In genomic region chr12:20212658-20213387, GRCh38 we compare ENCODE assay signal across 8 cellular contexts.
DNase-seq lines count a peak whose midpoint lies in the region; ATAC-seq and TF ChIP-seq lines count a peak whose summit lies in the region.

No MANE protein-coding gene starts in this region.

- peak overlapping the region; percentile 70 for H3K27ac ChIP-seq in cingulate gyrus (ENCODE audit: low read depth, low read length)
- H3K27ac ChIP-seq in stomach: peak overlapping the region in 4 of 5 donors; percentile 44 to 74 (median 57)
- H3K27ac ChIP-seq in WERI-Rb-1: no peak overlapping the region

- H3K4me1 ChIP-seq in stomach: peaks cover 0 to 21% (median 10%) of the 10 kb centered on the region in 4 donors

- no peak overlapping the region for H3K4me3 Mint-ChIP-seq in stimulated activated naive B cell treated with anti-CD40 and anti-IgM and Interleukin-4, amounts not matched to agents 10 μg/mL and 1 μg/mL and 100 μg/mL, for 72 hours

- WGBS in stomach, 5 donors: 27 to 42% (median 34%) methylated on average over 7 of the region's 7 CpGs

- TF ChIP-seq CTCF in kidney epithelial cell (IDR thresholded peaks at IDR 0.05; ENCODE audit: insufficient read depth, low read length, poor library complexity, severe bottlenecking) (no peak), stomach (IDR thresholded peaks at IDR 0.05) (no peak), WERI-Rb-1 (IDR thresholded peaks at IDR 0.05; ENCODE audit: low read depth, low read length) (no peak)

- H3K4me3 ChIP-seq in kidney epithelial cell (ENCODE audit: low read depth, low read length) (no peak overlapping the region), stomach (no peak overlapping the region), WERI-Rb-1 (ENCODE audit: low read depth, low read length) (no peak overlapping the region)

- H3K4me1 Mint-ChIP-seq in stimulated activated naive B cell treated with anti-CD40 and anti-IgM and Interleukin-4, amounts not matched to agents 10 μg/mL and 1 μg/mL and 100 μg/mL, for 72 hours: peaks cover 0 to 11% of the 10 kb centered on the region in 2 donors

- no peak overlapping the region for H3K27ac Mint-ChIP-seq in stimulated activated naive B cell treated with anti-CD40 and anti-IgM and Interleukin-4, amounts not matched to agents 10 μg/mL and 1 μg/mL and 100 μg/mL, for 72 hours

- H3K27me3 Mint-ChIP-seq in stimulated activated naive B cell treated with anti-CD40 and anti-IgM and Interleukin-4, amounts not matched to agents 10 μg/mL and 1 μg/mL and 100 μg/mL, for 72 hours: no peaks in the 10 kb centered on the region

- H3K36me3 ChIP-seq in kidney epithelial cell (ENCODE audit: control insufficient read depth, insufficient read depth, low read length) (no peaks in the 10 kb centered on the region), stomach (no peaks in the 10 kb centered on the region), WERI-Rb-1 (no peaks in the 10 kb centered on the region)

- TF ChIP-seq EP300 in stomach (IDR thresholded peaks at IDR 0.05): no peak

- H3K36me3 Mint-ChIP-seq in stimulated activated naive B cell treated with anti-CD40 and anti-IgM and Interleukin-4, amounts not matched to agents 10 μg/mL and 1 μg/mL and 100 μg/mL, for 72 hours: no peaks in the 10 kb centered on the region

- no peaks in the 10 kb centered on the region for H3K27me3 ChIP-seq in kidney epithelial cell (ENCODE audit: control insufficient read depth, insufficient read depth, low read length)
- no peaks in the 10 kb centered on the region for H3K27me3 ChIP-seq in stomach
- no peaks in the 10 kb centered on the region for H3K27me3 ChIP-seq in WERI-Rb-1 (ENCODE audit: insufficient read depth, low read depth, severe bottlenecking)

- intact Hi-C loops in stomach (cut with DNase I; ENCODE audit: low total_unique reads): no loop called here

- TF ChIP-seq POLR2A in stomach (IDR thresholded peaks at IDR 0.05): no peak

- peaks cover 2 to 7% of the 10 kb centered on the region in 2 donors for H3K9me3 Mint-ChIP-seq in stimulated activated naive B cell treated with anti-CD40 and anti-IgM and Interleukin-4, amounts not matched to agents 10 μg/mL and 1 μg/mL and 100 μg/mL, for 72 hours

- no peak for ATAC-seq in GM21529 (IDR thresholded peaks at IDR 0.05; ENCODE audit: unreplicated experiment)
- ATAC-seq in stimulated activated naive B cell treated with anti-CD40 and anti-IgM and Interleukin-4, amounts not matched to agents 10 μg/mL and 1 μg/mL and 100 μg/mL, for 72 hours (replicated peaks): no peak

- peak; percentile 96 for DNase-seq in ELF-1 (ENCODE audit: low read depth, low spot score)
- DNase-seq in NCI-H226: peak; percentile 93
- DNase-seq in kidney epithelial cell (ENCODE audit: low read depth): peak; percentile 98
- peak; percentile 31 for DNase-seq in stomach
- no peak for DNase-seq in WERI-Rb-1
- DNase-seq in stimulated activated naive B cell treated with anti-CD40 and anti-IgM and Interleukin-4, amounts not matched to agents 10 μg/mL and 1 μg/mL and 100 μg/mL, for 72 hours: no peak

- H3K9me3 ChIP-seq in stomach (no peaks in the 10 kb centered on the region), WERI-Rb-1 (ENCODE audit: severe bottlenecking) (no peaks in the 10 kb centered on the region)

Comparison
In these comparisons a context has a peak if more than half of its experiments do, and no peak if none do; other contexts are left out.
1. DNase-seq: peak in ELF-1 (single experiment), NCI-H226 (single experiment), kidney epithelial cell (single experiment) and stomach (single experiment); none in WERI-Rb-1 (single experiment) and stimulated activated naive B cell treated with anti-CD40 and anti-IgM and Interleukin-4, amounts not matched to agents 10 μg/mL and 1 μg/mL and 100 μg/mL, for 72 hours (single experiment).